Comparison of ENCODE assay signal across 20 cellular contexts in the genomic region with DNA sequence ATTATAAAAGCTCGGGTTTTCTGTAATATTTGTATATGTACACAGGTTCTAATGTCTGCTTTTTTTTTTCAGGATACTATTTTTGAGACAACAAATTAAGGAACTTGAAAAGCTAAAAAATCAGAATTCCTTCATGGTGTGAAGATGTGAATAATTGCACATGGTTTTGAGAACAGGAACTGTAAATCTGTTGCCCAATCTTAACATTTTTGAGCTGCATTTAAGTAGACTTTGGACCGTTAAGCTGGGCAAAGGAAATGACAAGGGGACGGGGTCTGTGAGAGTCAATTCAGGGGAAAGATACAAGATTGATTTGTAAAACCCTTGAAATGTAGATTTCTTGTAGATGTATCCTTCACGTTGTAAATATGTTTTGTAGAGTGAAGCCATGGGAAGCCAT.
"Had no signal": no experiment of that assay in that cellular context is flagged by ENCODE, and none has a peak within 500 bp of the region (broad histone marks: within the 10 kb centered on the region; RNA-seq: fewer than 3 reads in every experiment).

No MANE protein-coding gene starts in this region.

- H3K27me3 Mint-ChIP-seq: naive B cell, type B pancreatic cell had no signal

- H3K4me3 Mint-ChIP-seq: endodermal cell, naive B cell, nephron, type B pancreatic cell had no signal

- H3K27me3 ChIP-seq: foreskin keratinocyte, right atrium auricular region, sigmoid colon, suprapubic skin, thyroid gland had no signal

- H3K9me3 ChIP-seq: right atrium auricular region, sigmoid colon, suprapubic skin, thyroid gland had no signal

- DNase-seq: effector CD4-positive, alpha-beta T cell; endodermal cell; erythroblast; foreskin keratinocyte; head of caudate nucleus; hippocampal formation; left colon; mesendoderm; naive B cell; sigmoid colon; stimulated activated CD4-positive, alpha-beta T cell treated with anti-CD3 and anti-CD28 coated beads, Interleukin-2, amount 100 ng/mL, for 24 hours; stimulated activated CD4-positive, alpha-beta T cell treated with anti-CD3 and anti-CD28 coated beads, Interleukin-4, amount 100 ng/mL, for 4 hours; stimulated activated naive CD4-positive, alpha-beta T cell; thyroid gland had no signal

- H3K4me3 ChIP-seq: coronary artery, right atrium auricular region, sigmoid colon, skin epidermis, suprapubic skin, thyroid gland had no signal

- H3K27ac ChIP-seq: coronary artery, foreskin keratinocyte, right atrium auricular region, sigmoid colon, skin epidermis, suprapubic skin, thyroid gland had no signal

- H3K27ac Mint-ChIP-seq: endodermal cell, nephron, type B pancreatic cell had no signal

- H3K4me1 ChIP-seq: foreskin keratinocyte, right atrium auricular region, sigmoid colon, suprapubic skin, thyroid gland had no signal

- H3K4me1 Mint-ChIP-seq: endodermal cell, nephron had no signal

- H3K9me3 Mint-ChIP-seq: endodermal cell, naive B cell, nephron, type B pancreatic cell had no signal

- ATAC-seq: foreskin keratinocyte, left colon had no signal
